In genomic region chr2:233565685-233566140, GRCh38 we compare ENCODE assay signal across 9 cellular contexts. TPM values are rescaled to one million over a fixed set of nuclear protein-coding genes. Genes with fewer than 3 reads are reported as not detected.
DNase-seq lines count a peak whose midpoint lies in the region; ATAC-seq and TF ChIP-seq lines count a peak whose summit lies in the region.
"Had no signal": no experiment of that assay in that cellular context is flagged by ENCODE, and none has a peak within 500 bp of the region (broad histone marks: within the 10 kb centered on the region; RNA-seq: fewer than 3 reads in every experiment).

No MANE protein-coding gene starts in this region.

- no CpG with 5 or more reads among the region's 6 CpGs for WGBS in mesendoderm (ENCODE audit: extremely low coverage, insufficient coverage, low lambda C conversion rate)

- peak overlapping the region; percentile 96 for H3K56ac ChIP-seq in mesendoderm (ENCODE audit: low read length)

- H2AK5ac ChIP-seq in mesendoderm (ENCODE audit: low read length), result no peak overlapping the region

- H3K23ac ChIP-seq in mesendoderm (ENCODE audit: low read length), result no peak overlapping the region

- TF ChIP-seq CTCF in ascending aorta (IDR thresholded peaks at IDR 0.05) (no peak), GM10266 (IDR thresholded peaks at IDR 0.05; ENCODE audit: control insufficient read depth, insufficient read depth, low read depth, missing control alignments) (no peak)

- no peak for DNase-seq in ascending aorta (ENCODE audit: low spot score in 2 of 2)
- DNase-seq in mesendoderm, result no peak
- no peak for DNase-seq in NCI-H1436 (lab: John Stamatoyannopoulos, UW)
- no peak for DNase-seq in GM10266 (ENCODE audit: extremely low spot score)
- DNase-seq in HUDEP-2 (lab: John Stamatoyannopoulos, UW; ENCODE audit: unreplicated experiment in 76 of 76), result no peak
- DNase-seq in stimulated activated naive CD4-positive, alpha-beta T cell treated with Interleukin-2 at 50 U/mL for 16 hours (lab: John Stamatoyannopoulos, UW), result no peak

- H3K27ac ChIP-seq in ascending aorta (peak overlapping the region; percentile 91 to 92), mesendoderm (ENCODE audit: low read depth, low read length) (no peak overlapping the region)

- peak overlapping the region; percentile 19 for H3K4me2 ChIP-seq in mesendoderm (ENCODE audit: low read length)

- H3K9ac ChIP-seq in mesendoderm (ENCODE audit: low read length), result peak overlapping the region; percentile 20

- H2BK5ac ChIP-seq in mesendoderm (ENCODE audit: low read length), result no peak overlapping the region

- H3K4ac ChIP-seq in mesendoderm (ENCODE audit: low read depth, low read length), result no peak overlapping the region

- no peaks in the 10 kb centered on the region for H3K9me3 ChIP-seq in ascending aorta

- H2BK120ac ChIP-seq in mesendoderm (ENCODE audit: low read depth, low read length), result no peak overlapping the region

- H3K36me3 ChIP-seq in ascending aorta (peaks cover 0 to 5% of the 10 kb centered on the region in 2 donors), mesendoderm (ENCODE audit: control insufficient read depth, insufficient read depth, low read length) (no peaks in the 10 kb centered on the region)

- H2BK15ac ChIP-seq in mesendoderm (replicated peaks; ENCODE audit: low read depth), result no peak overlapping the region

- H3K4me1 ChIP-seq in ascending aorta (peaks cover 0 to 5% of the 10 kb centered on the region in 2 donors), mesendoderm (ENCODE audit: control insufficient read depth, low read depth, low read length) (no peaks in the 10 kb centered on the region)

- H3K4me3 ChIP-seq in ascending aorta (peak overlapping the region; percentile 84 to 95), mesendoderm (ENCODE audit: low read length) (no peak overlapping the region)

- no peaks in the 10 kb centered on the region for H3K79me2 ChIP-seq in mesendoderm (ENCODE audit: control insufficient read depth, insufficient read depth, low read length)

- peak overlapping the region; percentile 84 for H4K8ac ChIP-seq in mesendoderm (ENCODE audit: low read depth, low read length)

- no peaks in the 10 kb centered on the region for H3K79me1 ChIP-seq in mesendoderm (ENCODE audit: low read length)

- ATAC-seq in GM18511 (IDR thresholded peaks at IDR 0.05; ENCODE audit: unreplicated experiment), result peak; percentile 23
- peak; percentile 29 for ATAC-seq in HG03135 (IDR thresholded peaks at IDR 0.05; ENCODE audit: unreplicated experiment)

- no peaks in the 10 kb centered on the region for H3K27me3 ChIP-seq in ascending aorta
- H3K27me3 ChIP-seq in mesendoderm (ENCODE audit: insufficient read depth, low read length, poor library complexity), result no peaks in the 10 kb centered on the region

- intact Hi-C loops in ascending aorta (cut with DNase I), result loop anchor here (2.0 to 5.0 kb wide), 3 partner anchors 78 to 315 kb away; partner anchors contain the start of genes ATG16L1 and DGKD

- H4K5ac ChIP-seq in mesendoderm (ENCODE audit: low read length), result no peak overlapping the region

- H3K18ac ChIP-seq in mesendoderm (ENCODE audit: low read length), result no peak overlapping the region

RNA-seq across cellular contexts. Expression of gene USP40, which starts 0.9 kb away (rescaled TPM):
- total RNA-seq in ascending aorta, result 42.7 TPM
- polyA plus RNA-seq in mesendoderm (2013, experiment 1 of 2), result 8.1 TPM
- 12.6 TPM for polyA plus RNA-seq in mesendoderm (2013, experiment 2 of 2)

RNA-seq across cellular contexts. Expression of gene UGT1A8, which starts 51.7 kb away (rescaled TPM):
- total RNA-seq in ascending aorta, result not detected
- polyA plus RNA-seq in mesendoderm (2013, experiment 1 of 2), result not detected
- polyA plus RNA-seq in mesendoderm (2013, experiment 2 of 2), result not detected
- total RNA-seq: temporal lobe had no signal
